ENCODE assay signal across 2 cellular contexts in genomic region chr3:157136647-157137387, GRCh38.
TF ChIP-seq lines count a peak whose summit lies in the region.

No MANE protein-coding gene starts in this region.

TF ChIP-seq in A549, 52 proteins besides CTCF, POLR2A, EP300 and RAD21 (continued from another document):
- TF ChIP-seq, protein P1, sequence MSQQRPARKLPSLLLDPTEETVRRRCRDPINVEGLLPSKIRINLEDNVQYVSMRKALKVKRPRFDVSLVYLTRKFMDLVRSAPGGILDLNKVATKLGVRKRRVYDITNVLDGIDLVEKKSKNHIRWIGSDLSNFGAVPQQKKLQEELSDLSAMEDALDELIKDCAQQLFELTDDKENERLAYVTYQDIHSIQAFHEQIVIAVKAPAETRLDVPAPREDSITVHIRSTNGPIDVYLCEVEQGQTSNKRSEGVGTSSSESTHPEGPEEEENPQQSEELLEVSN (IDR thresholded peaks at IDR 0.05; ENCODE audit: borderline replicate concordance, low read depth) = no peak
- no peak for TF ChIP-seq KDM5A (IDR thresholded peaks at IDR 0.05)
- no peak for TF ChIP-seq FOXS1 (CRISPR knock-in tag; IDR thresholded peaks at IDR 0.05)
- TF ChIP-seq ZC3H11A (IDR thresholded peaks at IDR 0.05) = no peak
- TF ChIP-seq BCL3 (IDR thresholded peaks at IDR 0.05) = no peak
- TF ChIP-seq USF2 (IDR thresholded peaks at IDR 0.05) = no peak
- TF ChIP-seq MYC (IDR thresholded peaks at IDR 0.05; ENCODE audit: borderline replicate concordance, low read length) = no peak
- no peak for TF ChIP-seq MAZ (IDR thresholded peaks at IDR 0.05; ENCODE audit: borderline replicate concordance, low read depth, low read length)
- no peak for TF ChIP-seq FOSB (CRISPR knock-in tag; IDR thresholded peaks at IDR 0.05)
- no peak for TF ChIP-seq RNF2 (IDR thresholded peaks at IDR 0.05; ENCODE audit: borderline replicate concordance, low read depth)
- no peak for TF ChIP-seq ZNF302 (CRISPR knock-in tag; IDR thresholded peaks at IDR 0.05)
- TF ChIP-seq RARB (CRISPR knock-in tag; IDR thresholded peaks at IDR 0.05) = no peak
- no peak for TF ChIP-seq RCOR1 (IDR thresholded peaks at IDR 0.05; ENCODE audit: low read depth, low read length)
- TF ChIP-seq, protein P2, sequence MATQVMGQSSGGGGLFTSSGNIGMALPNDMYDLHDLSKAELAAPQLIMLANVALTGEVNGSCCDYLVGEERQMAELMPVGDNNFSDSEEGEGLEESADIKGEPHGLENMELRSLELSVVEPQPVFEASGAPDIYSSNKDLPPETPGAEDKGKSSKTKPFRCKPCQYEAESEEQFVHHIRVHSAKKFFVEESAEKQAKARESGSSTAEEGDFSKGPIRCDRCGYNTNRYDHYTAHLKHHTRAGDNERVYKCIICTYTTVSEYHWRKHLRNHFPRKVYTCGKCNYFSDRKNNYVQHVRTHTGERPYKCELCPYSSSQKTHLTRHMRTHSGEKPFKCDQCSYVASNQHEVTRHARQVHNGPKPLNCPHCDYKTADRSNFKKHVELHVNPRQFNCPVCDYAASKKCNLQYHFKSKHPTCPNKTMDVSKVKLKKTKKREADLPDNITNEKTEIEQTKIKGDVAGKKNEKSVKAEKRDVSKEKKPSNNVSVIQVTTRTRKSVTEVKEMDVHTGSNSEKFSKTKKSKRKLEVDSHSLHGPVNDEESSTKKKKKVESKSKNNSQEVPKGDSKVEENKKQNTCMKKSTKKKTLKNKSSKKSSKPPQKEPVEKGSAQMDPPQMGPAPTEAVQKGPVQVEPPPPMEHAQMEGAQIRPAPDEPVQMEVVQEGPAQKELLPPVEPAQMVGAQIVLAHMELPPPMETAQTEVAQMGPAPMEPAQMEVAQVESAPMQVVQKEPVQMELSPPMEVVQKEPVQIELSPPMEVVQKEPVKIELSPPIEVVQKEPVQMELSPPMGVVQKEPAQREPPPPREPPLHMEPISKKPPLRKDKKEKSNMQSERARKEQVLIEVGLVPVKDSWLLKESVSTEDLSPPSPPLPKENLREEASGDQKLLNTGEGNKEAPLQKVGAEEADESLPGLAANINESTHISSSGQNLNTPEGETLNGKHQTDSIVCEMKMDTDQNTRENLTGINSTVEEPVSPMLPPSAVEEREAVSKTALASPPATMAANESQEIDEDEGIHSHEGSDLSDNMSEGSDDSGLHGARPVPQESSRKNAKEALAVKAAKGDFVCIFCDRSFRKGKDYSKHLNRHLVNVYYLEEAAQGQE (IDR thresholded peaks at IDR 0.05) = no peak

TF ChIP-seq in liver, 16 proteins besides CTCF, POLR2A, EP300 and RAD21 (continued from another document):
- TF ChIP-seq, protein P2 (IDR thresholded peaks at IDR 0.05) = peak; percentile 78
- TF ChIP-seq FOXA2 (IDR thresholded peaks at IDR 0.05) (peak; percentile 8), HNF4G (IDR thresholded peaks at IDR 0.05) (peak; percentile 48)
- TF ChIP-seq, protein P3, sequence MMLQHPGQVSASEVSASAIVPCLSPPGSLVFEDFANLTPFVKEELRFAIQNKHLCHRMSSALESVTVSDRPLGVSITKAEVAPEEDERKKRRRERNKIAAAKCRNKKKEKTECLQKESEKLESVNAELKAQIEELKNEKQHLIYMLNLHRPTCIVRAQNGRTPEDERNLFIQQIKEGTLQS (IDR thresholded peaks at IDR 0.05) = no peak
